8 cellular contexts compared by ENCODE assay signal in the genomic region with DNA sequence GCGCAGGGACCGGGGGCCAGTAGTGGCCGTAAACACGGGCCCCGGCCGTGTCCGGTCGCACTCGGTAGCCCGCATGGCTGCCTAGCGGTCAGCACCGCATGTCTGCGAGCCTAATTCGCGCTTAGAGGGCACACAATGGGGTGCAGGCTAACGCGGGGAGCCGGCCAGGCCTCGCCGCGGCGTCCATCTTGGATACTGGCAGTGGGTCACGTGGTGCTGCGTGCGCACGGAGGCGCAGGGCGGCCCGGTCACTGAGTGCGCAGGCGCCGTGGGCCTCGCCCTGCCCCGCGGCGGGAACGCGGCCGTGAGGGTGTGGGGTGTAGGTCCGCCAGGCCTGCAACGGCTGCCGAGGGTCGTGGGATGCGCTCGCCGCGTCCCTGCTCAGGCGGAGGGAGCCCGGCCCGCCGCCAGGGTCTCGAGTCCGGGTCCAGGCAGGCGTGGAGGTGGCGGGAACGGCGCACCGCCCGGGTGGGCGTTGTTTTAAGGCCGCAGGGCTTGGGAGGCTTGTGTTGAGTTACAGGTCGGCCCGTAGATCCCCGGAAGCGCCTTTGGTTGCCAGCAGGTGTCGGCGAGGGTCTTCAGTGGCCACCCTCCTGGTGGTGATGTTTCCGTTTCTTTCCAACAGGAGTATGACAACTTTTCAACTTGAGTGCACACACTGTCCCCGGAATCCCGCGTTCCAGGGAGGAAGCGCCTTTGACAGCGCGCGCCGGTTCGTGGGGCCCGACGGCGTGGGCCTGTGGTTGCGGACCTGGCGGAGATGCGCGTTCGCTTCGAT. TPM values are rescaled to one million over a fixed set of nuclear protein-coding genes. Genes with fewer than 3 reads are reported as not detected.
A peak's percentile ranks its signal among the peaks of the same experiment; 100 is the strongest.
DNase-seq lines count a peak whose midpoint lies in the region; ATAC-seq and TF ChIP-seq lines count a peak whose summit lies in the region.

No MANE protein-coding gene starts in this region.

- peaks cover 26% of the 10 kb centered on the region for H3K79me2 ChIP-seq in OCI-LY3 (ENCODE audit: low read length)

- WGBS in IMR-90 (ENCODE audit: extremely low coverage in 2 of 2, insufficient read length in 1 of 2), 2 experiments: 0% methylated on average over 36 of the region's 86 CpGs; no CpG with 5 or more reads in 1 of the 2 experiments

- H2AFZ ChIP-seq in IMR-90 (replicated peaks; ENCODE audit: low read length, poor library complexity): peak overlapping the region; percentile 93
- H2AFZ ChIP-seq in OCI-LY3 (ENCODE audit: low read depth, low read length): peak overlapping the region; percentile 85; the same call in 1 of the 2 replicates

- H3K18ac ChIP-seq in IMR-90 (ENCODE audit: low read depth, low read length): peak overlapping the region; percentile 96

- CTCF ChIA-PET in IMR-90 (lab: Yijun Ruan, JAX): interaction anchor here (0.7 kb wide), 1 partner anchor 12 kb away, joined by 3 read pairs; no protein-coding TSS in a partner anchor

- H3K27ac ChIP-seq in IMR-90 (ENCODE audit: insufficient read depth, low read length): peak overlapping the region; percentile 98
- peak overlapping the region; percentile 85 for H3K27ac ChIP-seq in OCI-LY3 (ENCODE audit: low read length)
- H3K27ac ChIP-seq in muscle layer of duodenum (ENCODE audit: low read length): peak overlapping the region; percentile 98

- H4K5ac ChIP-seq in IMR-90 (ENCODE audit: low read depth, low read length): peak overlapping the region; percentile 96

- H3K9ac ChIP-seq in IMR-90 (ENCODE audit: low read depth, low read length) (peak overlapping the region; percentile 94), OCI-LY3 (ENCODE audit: low read length) (peak overlapping the region; percentile 96)

- peak overlapping the region; percentile 81 for H3K14ac ChIP-seq in IMR-90 (replicated peaks; ENCODE audit: low read depth, low read length)

- DNase-seq in DMS79 (lab: John Stamatoyannopoulos, UW): peak; percentile 81
- DNase-seq in IMR-90: peak; percentile 91
- peak; percentile 98 for DNase-seq in activated T-cell treated with anti-CD3 and anti-CD28 coated beads, Interleukin-2, amount 50 U/mL, for 24 hours
- peak; percentile 84 for DNase-seq in stimulated activated CD8-positive, alpha-beta memory T cell treated with anti-CD3 and anti-CD28 coated beads, Interleukin-7, amount 100 ng/mL, for 1 hour (ENCODE audit: low read depth in 2 of 2)

- peak; percentile 96 for TF ChIP-seq POLR2A in IMR-90 (IDR thresholded peaks at IDR 0.05; ENCODE audit: low read depth, low read length)

- peak overlapping the region; percentile 98 for H2BK5ac ChIP-seq in IMR-90 (ENCODE audit: low read depth, low read length, poor library complexity, severe bottlenecking)

- peak overlapping the region; percentile 70; the same call in 1 of the 2 replicates for H2AK5ac ChIP-seq in IMR-90 (ENCODE audit: low read depth, low read length)

- H3K9me3 ChIP-seq in IMR-90 (ENCODE audit: control insufficient read depth, insufficient read depth, low read length) (no peaks in the 10 kb centered on the region), OCI-LY3 (ENCODE audit: insufficient read depth, low read length) (no peaks in the 10 kb centered on the region), muscle layer of duodenum (ENCODE audit: control insufficient read depth in 1 of 2, low read length in 2 of 2) (no peaks in the 10 kb centered on the region)

- no peaks in the 10 kb centered on the region for H3K9me3 Mint-ChIP-seq in activated T-cell treated with anti-CD3 and anti-CD28 coated beads, Interleukin-2, amount 50 U/mL, for 24 hours

- 0 out of 2 replicates have a peak overlapping the region, but pooled peaks have one; percentile 67 for H2BK20ac ChIP-seq in IMR-90 (ENCODE audit: low read depth, low read length)

- no TSS peak for BruUV-seq in IMR-90 (replicated peaks; lab: Mats Ljungman, UMichigan)

- TF ChIP-seq RAD21 in IMR-90 (IDR thresholded peaks at IDR 0.05; ENCODE audit: low read length): 0 out of 2 replicates have a peak, but pooled peaks have one; percentile 3

- peak overlapping the region; percentile 91 for H4K91ac ChIP-seq in IMR-90 (ENCODE audit: insufficient read depth, low read depth, low read length)

- peak overlapping the region; percentile 94 for H3K23ac ChIP-seq in IMR-90 (ENCODE audit: low read depth, low read length)

- TF ChIP-seq CTCF in IMR-90 (conservative IDR thresholded peaks at IDR 0.05; ENCODE audit: low read depth, low read length): no peak
- TF ChIP-seq CTCF in OCI-LY3 (IDR thresholded peaks at IDR 0.05; ENCODE audit: low read depth, low read length): no peak

- POLR2A ChIA-PET in IMR-90 (lab: Charles Lee; ENCODE audit: unreplicated experiment): interaction anchor here (0.8 kb wide), 3 partner anchors 8 to 312 kb away, joined by 3 to 6 read pairs (median 4); no protein-coding TSS in a partner anchor

- H3K56ac ChIP-seq in IMR-90 (ENCODE audit: extremely low read depth, insufficient read depth, low read length): peak overlapping the region; percentile 77

- intact Hi-C loops in IMR-90 (cut with micrococcal nuclease): loop anchor here (1.0 to 10.0 kb wide), 3 partner anchors 73 to 367 kb away; no protein-coding TSS in a partner anchor

- dilution Hi-C loops in IMR-90 (cut with HindIII; ENCODE audit: low sequenced_read_pairs, unreplicated experiment): no loop called here

- H3K4me2 ChIP-seq in IMR-90 (ENCODE audit: low read depth, low read length) (peak overlapping the region; percentile 89), OCI-LY3 (ENCODE audit: low read length) (peak overlapping the region; percentile 92)

- peak overlapping the region; percentile 39 to 98 for H4K8ac ChIP-seq in IMR-90 (ENCODE audit: low read depth in 2 of 2, low read length in 2 of 2)

- H3K4me3 ChIP-seq in IMR-90 (ENCODE audit: insufficient read depth, low read depth, low read length) (peak overlapping the region; percentile 94), OCI-LY3 (ENCODE audit: low read length) (peak overlapping the region; percentile 94), muscle layer of duodenum (ENCODE audit: low read depth in 1 of 2, low read length in 2 of 2) (peak overlapping the region; percentile 72 to 76)

- peak overlapping the region; percentile 79 for H2AK9ac ChIP-seq in IMR-90 (replicated peaks; ENCODE audit: low read depth, low read length, poor library complexity)

- peaks cover 43% of the 10 kb centered on the region for H3K4me1 Mint-ChIP-seq in activated T-cell treated with anti-CD3 and anti-CD28 coated beads, Interleukin-2, amount 50 U/mL, for 24 hours (ENCODE audit: low read depth)

- H3K27ac Mint-ChIP-seq in activated T-cell treated with anti-CD3 and anti-CD28 coated beads, Interleukin-2, amount 50 U/mL, for 24 hours: peak overlapping the region; percentile 100

- H3K79me1 ChIP-seq in IMR-90 (ENCODE audit: low read depth in 1 of 2, low read length in 2 of 2): peaks cover 6 to 30% of the 10 kb centered on the region in 2 experiments; a peak in 3 of 4 replicates

- peaks cover 21% of the 10 kb centered on the region for H4K20me1 ChIP-seq in IMR-90 (ENCODE audit: insufficient read depth, low read length)
- peaks cover 16% of the 10 kb centered on the region; the same call in 1 of the 2 replicates for H4K20me1 ChIP-seq in OCI-LY3 (ENCODE audit: insufficient read depth, low read length)

- in situ Hi-C loops in IMR-90 (cut with MboI; ENCODE audit: low sequenced_read_pairs): no loop called here

- ATAC-seq in GM21576 (IDR thresholded peaks at IDR 0.05; ENCODE audit: unreplicated experiment) (peak; percentile 60), IMR-90 (ENCODE audit: low read depth) (peak; percentile 70), esophagus mucosa (peak; percentile 89)

- no peaks in the 10 kb centered on the region for H3K27me3 Mint-ChIP-seq in activated T-cell treated with anti-CD3 and anti-CD28 coated beads, Interleukin-2, amount 50 U/mL, for 24 hours

- peak overlapping the region; percentile 91 for H3K4me3 Mint-ChIP-seq in activated T-cell treated with anti-CD3 and anti-CD28 coated beads, Interleukin-2, amount 50 U/mL, for 24 hours

- no peak overlapping the region for H2BK15ac ChIP-seq in IMR-90 (ENCODE audit: low read depth, low read length)

- peaks cover 5% of the 10 kb centered on the region; the same call in 1 of the 2 replicates for H3K4me1 ChIP-seq in IMR-90 (ENCODE audit: control insufficient read depth, insufficient read depth, low read length)
- H3K4me1 ChIP-seq in OCI-LY3 (ENCODE audit: low read length): peaks cover 16% of the 10 kb centered on the region
- H3K4me1 ChIP-seq in muscle layer of duodenum (ENCODE audit: control insufficient read depth in 1 of 2, insufficient read depth in 2 of 2, low read length in 2 of 2): peaks cover 4 to 19% of the 10 kb centered on the region in 2 donors

- peak overlapping the region; percentile 98 for H3K4ac ChIP-seq in IMR-90 (ENCODE audit: low read depth, low read length)

- H3K36me3 ChIP-seq in IMR-90 (ENCODE audit: control insufficient read depth, insufficient read depth, low read length): 0 out of 2 replicates have a peak, but pooled peaks cover 4% of the 10 kb centered on the region
- peaks cover 4% of the 10 kb centered on the region for H3K36me3 ChIP-seq in OCI-LY3 (replicated peaks; ENCODE audit: low read depth, low read length)
- peaks cover 0 to 3% of the 10 kb centered on the region in 2 donors for H3K36me3 ChIP-seq in muscle layer of duodenum (ENCODE audit: control insufficient read depth in 1 of 2, insufficient read depth in 2 of 2, low read length in 2 of 2)

- no peaks in the 10 kb centered on the region; the same call in 1 of the 2 replicates for H3K27me3 ChIP-seq in IMR-90 (ENCODE audit: control insufficient read depth, insufficient read depth, low read length)
- no peaks in the 10 kb centered on the region for H3K27me3 ChIP-seq in OCI-LY3 (ENCODE audit: low read depth, low read length)
- no peaks in the 10 kb centered on the region for H3K27me3 ChIP-seq in muscle layer of duodenum (ENCODE audit: low read depth, low read length)

- peak overlapping the region; percentile 85 for H2BK120ac ChIP-seq in IMR-90 (ENCODE audit: low read depth, low read length)

- peaks cover 8% of the 10 kb centered on the region for H3K9me1 ChIP-seq in IMR-90 (ENCODE audit: insufficient read depth, low read length)

- H3K36me3 Mint-ChIP-seq in activated T-cell treated with anti-CD3 and anti-CD28 coated beads, Interleukin-2, amount 50 U/mL, for 24 hours (ENCODE audit: low read depth): peaks cover 21% of the 10 kb centered on the region

TF ChIP-seq in IMR-90, 13 proteins besides CTCF, POLR2A, EP300 and RAD21 (continues in another document):
- TF ChIP-seq CEBPB (IDR thresholded peaks at IDR 0.05; ENCODE audit: low read depth, low read length) (no peak), MXI1 (IDR thresholded peaks at IDR 0.05; ENCODE audit: borderline replicate concordance, low read depth, low read length) (0 out of 2 replicates have a peak, but pooled peaks have one; percentile 51), CHD1 (IDR thresholded peaks at IDR 0.05; ENCODE audit: low read depth, low read length) (no peak)

RNA-seq across cellular contexts. Expression of gene HDAC4, which starts 0.8 kb away (rescaled TPM):
- total RNA-seq in IMR-90 (2012; rRNA removed): 3.3 and 7.2 TPM in 2 replicates
- polyA plus RNA-seq in IMR-90 (2012; rRNA removed): 4.1 and 7.4 TPM in 2 replicates
- polyA plus RNA-seq in IMR-90 (2012; cell fraction: cytosol; rRNA removed): 1.3 and 7.1 TPM in 2 replicates
- polyA plus RNA-seq in IMR-90 (2012; cell fraction: nucleus; rRNA removed; ENCODE audit: low replicate concordance): 24.5 and 34.9 TPM in 2 replicates
- 33.9 TPM for total RNA-seq in esophagus mucosa

Comparison
In these comparisons a context has a peak if more than half of its experiments do, and no peak if none do; other contexts are left out.
1. Peak in every context shown above with its lines: DNase-seq, ATAC-seq, H3K4me3 ChIP-seq and H3K27ac ChIP-seq.